Comparison of ENCODE assay signal across 25 cellular contexts in genomic region chr9:95565982-95566381, GRCh38.
"Had no signal": no experiment of that assay in that cellular context is flagged by ENCODE, and none has a peak within 500 bp of the region (broad histone marks: within the 10 kb centered on the region; RNA-seq: fewer than 3 reads in every experiment).

No MANE protein-coding gene starts in this region.

- DNase-seq: colonic mucosa; cortex of kidney; effector CD8-positive, alpha-beta T cell; effector memory CD8-positive, alpha-beta T cell; endodermal cell; erythroblast; esophagus squamous epithelium; foreskin fibroblast; foreskin melanocyte; gastrocnemius medialis; glutamatergic neuron; head of caudate nucleus; heart right ventricle; left cardiac atrium; left ventricle myocardium superior; lower lobe of right lung; mesenchymal stem cell; mucosa of descending colon; naive B cell had no signal

- H3K4me1 ChIP-seq: colonic mucosa, gastrocnemius medialis, left lung, lower lobe of right lung had no signal

- H3K27ac ChIP-seq: colonic mucosa, epithelial cell of prostate, esophagus squamous epithelium, gastrocnemius medialis, heart right ventricle, hepatocyte, left lung, lower lobe of right lung had no signal

- H3K27me3 ChIP-seq: colonic mucosa, hepatocyte had no signal

- FAIRE-seq: endometrium, islet of Langerhans, keratinocyte had no signal

- H3K4me3 ChIP-seq: colonic mucosa, esophagus squamous epithelium, gastrocnemius medialis, heart right ventricle, hepatocyte, left lung, lower lobe of right lung, mucosa of descending colon had no signal

- H3K36me3 ChIP-seq: colonic mucosa, esophagus squamous epithelium, gastrocnemius medialis, heart right ventricle, left lung, lower lobe of right lung had no signal

- H3K9me3 ChIP-seq: colonic mucosa, esophagus squamous epithelium, gastrocnemius medialis, heart right ventricle, left lung, lower lobe of right lung, mucosa of descending colon had no signal

- H2AFZ ChIP-seq: hepatocyte had no signal

- H3K4me2 ChIP-seq: hepatocyte had no signal
